1 cellular context compared by ENCODE assay signal in the genomic region with DNA sequence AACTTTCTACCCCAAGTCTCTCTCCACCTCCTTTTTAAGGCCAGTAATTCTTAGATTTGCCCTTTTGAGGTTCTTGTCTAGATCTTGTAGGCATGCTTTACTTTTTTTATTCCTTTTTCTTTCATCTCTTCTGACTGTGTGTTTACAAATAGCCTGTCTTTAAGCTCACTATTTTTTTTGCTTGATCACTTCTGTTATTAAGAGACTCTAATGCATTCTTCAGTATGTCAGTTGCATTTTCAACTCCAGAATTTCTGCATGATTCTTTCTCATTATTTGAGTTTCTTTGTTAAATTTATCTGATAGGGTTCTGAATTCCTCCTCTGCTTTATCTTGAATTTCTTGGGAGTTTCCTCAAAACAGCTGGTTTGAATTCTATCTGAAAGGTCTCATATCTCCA.
TF ChIP-seq lines count a peak whose summit lies in the region.

No MANE protein-coding gene starts in this region.

TF ChIP-seq in K562, 482 proteins besides CTCF, POLR2A, EP300 and RAD21:
- TF ChIP-seq HLTF (IDR thresholded peaks at IDR 0.05) (0 out of 2 replicates have a peak, but pooled peaks have one; percentile 40), TRIM24 (IDR thresholded peaks at IDR 0.05) (peak; percentile 24 to 57; a peak in 2 of 4 replicates), TRIM28 (IDR thresholded peaks at IDR 0.05) (peak; percentile 59; the same call in 1 of the 2 replicates), RBM25 (IDR thresholded peaks at IDR 0.05; ENCODE audit: low read depth, low read length, severe bottlenecking) (no peak), SAFB2 (IDR thresholded peaks at IDR 0.05; ENCODE audit: borderline replicate concordance, low read depth, low read length, severe bottlenecking) (no peak), TCF3 (CRISPR knock-in tag; IDR thresholded peaks at IDR 0.05) (no peak), CBX3 (IDR thresholded peaks at IDR 0.05; ENCODE audit: borderline replicate concordance in 1 of 2, low read length in 2 of 2) (peak in 1 of 2 experiments; percentile 78; a peak in 1 of 3 replicates)
- TF ChIP-seq, protein P1, sequence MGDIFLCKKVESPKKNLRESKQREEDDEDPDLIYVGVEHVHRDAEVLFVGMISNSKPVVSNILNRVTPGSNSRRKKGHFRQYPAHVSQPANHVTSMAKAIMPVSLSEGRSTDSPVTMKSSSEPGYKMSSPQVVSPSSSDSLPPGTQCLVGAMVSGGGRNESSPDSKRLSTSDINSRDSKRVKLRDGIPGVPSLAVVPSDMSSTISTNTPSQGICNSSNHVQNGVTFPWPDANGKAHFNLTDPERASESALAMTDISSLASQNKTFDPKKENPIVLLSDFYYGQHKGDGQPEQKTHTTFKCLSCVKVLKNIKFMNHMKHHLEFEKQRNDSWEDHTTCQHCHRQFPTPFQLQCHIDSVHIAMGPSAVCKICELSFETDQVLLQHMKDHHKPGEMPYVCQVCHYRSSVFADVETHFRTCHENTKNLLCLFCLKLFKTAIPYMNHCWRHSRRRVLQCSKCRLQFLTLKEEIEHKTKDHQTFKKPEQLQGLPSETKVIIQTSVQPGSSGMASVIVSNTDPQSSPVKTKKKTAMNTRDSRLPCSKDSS (IDR thresholded peaks at IDR 0.05; ENCODE audit: low read depth, partially characterized antibody): peak; percentile 62
- TF ChIP-seq, protein P2, sequence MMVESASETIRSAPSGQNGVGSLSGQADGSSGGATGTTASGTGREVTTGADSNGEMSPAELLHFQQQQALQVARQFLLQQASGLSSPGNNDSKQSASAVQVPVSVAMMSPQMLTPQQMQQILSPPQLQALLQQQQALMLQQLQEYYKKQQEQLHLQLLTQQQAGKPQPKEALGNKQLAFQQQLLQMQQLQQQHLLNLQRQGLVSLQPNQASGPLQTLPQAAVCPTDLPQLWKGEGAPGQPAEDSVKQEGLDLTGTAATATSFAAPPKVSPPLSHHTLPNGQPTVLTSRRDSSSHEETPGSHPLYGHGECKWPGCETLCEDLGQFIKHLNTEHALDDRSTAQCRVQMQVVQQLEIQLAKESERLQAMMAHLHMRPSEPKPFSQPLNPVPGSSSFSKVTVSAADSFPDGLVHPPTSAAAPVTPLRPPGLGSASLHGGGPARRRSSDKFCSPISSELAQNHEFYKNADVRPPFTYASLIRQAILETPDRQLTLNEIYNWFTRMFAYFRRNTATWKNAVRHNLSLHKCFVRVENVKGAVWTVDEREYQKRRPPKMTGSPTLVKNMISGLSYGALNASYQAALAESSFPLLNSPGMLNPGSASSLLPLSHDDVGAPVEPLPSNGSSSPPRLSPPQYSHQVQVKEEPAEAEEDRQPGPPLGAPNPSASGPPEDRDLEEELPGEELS (CRISPR knock-in tag; IDR thresholded peaks at IDR 0.05; ENCODE audit: borderline replicate concordance): no peak
TF ChIP-seq in K562: peak in this region for 5.
